In the genomic region with DNA sequence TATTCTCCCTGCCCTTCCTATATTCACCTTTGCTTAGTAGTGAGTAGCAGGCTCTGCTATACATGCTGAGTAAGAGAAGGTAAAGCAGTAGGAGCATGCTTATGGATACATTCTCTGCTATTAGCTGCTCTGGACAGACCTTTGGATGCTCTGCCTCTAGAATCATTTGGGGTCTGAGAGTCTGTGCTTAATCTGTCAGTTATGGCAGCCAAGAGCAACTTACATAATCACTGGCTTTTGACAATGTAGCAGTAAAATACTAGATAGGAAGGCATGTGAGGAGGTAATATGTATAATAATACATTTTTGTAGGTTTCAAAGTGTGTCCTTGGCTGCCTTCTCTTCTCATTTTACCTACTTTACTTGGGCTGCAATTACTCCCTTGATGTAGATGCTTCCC, we compare ENCODE assay signal across 20 cellular contexts.
A peak's percentile ranks its signal among the peaks of the same experiment; 100 is the strongest.
DNase-seq lines count a peak whose midpoint lies in the region; ATAC-seq lines count a peak whose summit lies in the region.
"Had no signal": no experiment of that assay in that cellular context is flagged by ENCODE, and none has a peak within 500 bp of the region (broad histone marks: within the 10 kb centered on the region; RNA-seq: fewer than 3 reads in every experiment).

No MANE protein-coding gene starts in this region.

- intact Hi-C loops in Right ventricle myocardium superior (cut with DNase I), result no loop called here

- peak; percentile 48 for DNase-seq in NCI-H2227 (lab: John Stamatoyannopoulos, UW; ENCODE audit: unreplicated experiment)
- peak in 3 of 61 donors; percentile 1 to 6 (median 5) for DNase-seq in caudate nucleus (lab: John Stamatoyannopoulos, UW)
- no peak for DNase-seq in DMS79 treated with DMSO at 0.1 percent for 48 hours (lab: John Stamatoyannopoulos, UW)
- no peak for DNase-seq in Right ventricle myocardium superior
- DNase-seq: 8988T; ACHN; BE2C; C1 segment of cervical spinal cord; CD4-positive, alpha-beta memory T cell; CD4-positive, CD25-positive, alpha-beta regulatory T cell; CD8-positive, alpha-beta memory T cell; COR-L47; DMS 273 treated with DMSO at 0.1 percent for 48 hours; DMS153; DMS53; DMS79; GDM1 had no signal

- ATAC-seq in Right ventricle myocardium superior (ENCODE audit: poor library complexity) (no peak), GM19324 (IDR thresholded peaks at IDR 0.05; ENCODE audit: low FRiP score, unreplicated experiment) (no peak)
- ATAC-seq: GM12878 had no signal

- peak overlapping the region; percentile 69 for H3K27ac ChIP-seq in caudate nucleus (ENCODE audit: low read depth, low read length)
- H3K27ac ChIP-seq: BLaER1 had no signal
